Comparison of ENCODE assay signal across 1 cellular context in the genomic region with DNA sequence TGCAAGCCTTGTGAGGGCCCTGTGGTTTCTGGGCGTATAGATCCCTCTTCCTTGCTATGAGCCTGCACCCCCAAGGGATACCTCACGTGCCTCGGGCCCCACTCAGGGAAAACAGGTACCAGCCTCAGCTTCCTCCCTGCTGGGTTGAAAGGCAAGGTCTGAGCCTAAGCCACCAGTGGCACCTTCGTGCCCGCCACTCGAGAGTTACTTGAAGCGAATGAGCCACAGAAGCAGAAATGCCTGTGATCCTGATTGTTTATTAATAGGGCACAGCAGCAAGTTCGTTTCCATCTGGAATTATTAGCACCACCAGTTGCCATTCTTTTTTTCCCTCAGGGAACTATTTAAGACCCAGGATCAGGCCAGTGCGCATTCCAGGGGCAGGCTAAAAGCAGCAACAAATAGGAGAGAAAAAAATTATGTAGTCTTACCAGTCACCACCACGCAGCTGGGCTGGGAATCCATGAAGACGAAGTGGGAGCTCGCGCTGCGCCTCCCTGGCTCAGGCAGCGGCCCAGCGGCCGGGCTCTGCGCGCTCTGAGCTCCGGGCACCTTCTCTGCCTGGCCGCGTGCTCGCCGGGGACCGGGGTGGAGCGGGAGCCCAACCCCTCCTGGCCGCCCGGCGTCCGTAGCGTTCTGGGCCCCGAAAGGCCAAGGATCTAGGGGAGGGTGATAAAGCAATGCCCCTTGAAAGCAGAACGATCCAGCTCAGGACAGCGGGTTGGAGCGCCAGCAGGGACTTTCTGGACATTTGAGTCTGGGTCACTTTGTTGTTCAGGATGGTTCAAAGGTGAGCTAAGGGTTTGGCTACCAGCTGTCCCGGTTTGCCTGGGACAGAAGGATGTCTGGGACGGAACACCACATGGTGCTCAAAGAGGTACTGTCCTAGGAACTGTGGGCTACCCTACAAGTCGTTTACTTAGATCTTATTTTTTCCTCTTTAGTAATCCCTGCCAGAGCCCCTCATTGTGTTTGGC.
TF ChIP-seq lines count a peak whose summit lies in the region.

No MANE protein-coding gene starts in this region.

TF ChIP-seq in HepG2, 621 proteins besides CTCF, POLR2A, EP300 and RAD21:
- TF ChIP-seq, protein P1, sequence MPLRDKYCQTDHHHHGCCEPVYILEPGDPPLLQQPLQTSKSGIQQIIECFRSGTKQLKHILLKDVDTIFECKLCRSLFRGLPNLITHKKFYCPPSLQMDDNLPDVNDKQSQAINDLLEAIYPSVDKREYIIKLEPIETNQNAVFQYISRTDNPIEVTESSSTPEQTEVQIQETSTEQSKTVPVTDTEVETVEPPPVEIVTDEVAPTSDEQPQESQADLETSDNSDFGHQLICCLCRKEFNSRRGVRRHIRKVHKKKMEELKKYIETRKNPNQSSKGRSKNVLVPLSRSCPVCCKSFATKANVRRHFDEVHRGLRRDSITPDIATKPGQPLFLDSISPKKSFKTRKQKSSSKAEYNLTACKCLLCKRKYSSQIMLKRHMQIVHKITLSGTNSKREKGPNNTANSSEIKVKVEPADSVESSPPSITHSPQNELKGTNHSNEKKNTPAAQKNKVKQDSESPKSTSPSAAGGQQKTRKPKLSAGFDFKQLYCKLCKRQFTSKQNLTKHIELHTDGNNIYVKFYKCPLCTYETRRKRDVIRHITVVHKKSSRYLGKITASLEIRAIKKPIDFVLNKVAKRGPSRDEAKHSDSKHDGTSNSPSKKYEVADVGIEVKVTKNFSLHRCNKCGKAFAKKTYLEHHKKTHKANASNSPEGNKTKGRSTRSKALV (CRISPR knock-in tag; IDR thresholded peaks at IDR 0.05) = peak; percentile 90
- TF ChIP-seq SALL1 (CRISPR knock-in tag; IDR thresholded peaks at IDR 0.05) = 0 out of 2 replicates have a peak, but pooled peaks have one; percentile 12
- TF ChIP-seq, protein P2, sequence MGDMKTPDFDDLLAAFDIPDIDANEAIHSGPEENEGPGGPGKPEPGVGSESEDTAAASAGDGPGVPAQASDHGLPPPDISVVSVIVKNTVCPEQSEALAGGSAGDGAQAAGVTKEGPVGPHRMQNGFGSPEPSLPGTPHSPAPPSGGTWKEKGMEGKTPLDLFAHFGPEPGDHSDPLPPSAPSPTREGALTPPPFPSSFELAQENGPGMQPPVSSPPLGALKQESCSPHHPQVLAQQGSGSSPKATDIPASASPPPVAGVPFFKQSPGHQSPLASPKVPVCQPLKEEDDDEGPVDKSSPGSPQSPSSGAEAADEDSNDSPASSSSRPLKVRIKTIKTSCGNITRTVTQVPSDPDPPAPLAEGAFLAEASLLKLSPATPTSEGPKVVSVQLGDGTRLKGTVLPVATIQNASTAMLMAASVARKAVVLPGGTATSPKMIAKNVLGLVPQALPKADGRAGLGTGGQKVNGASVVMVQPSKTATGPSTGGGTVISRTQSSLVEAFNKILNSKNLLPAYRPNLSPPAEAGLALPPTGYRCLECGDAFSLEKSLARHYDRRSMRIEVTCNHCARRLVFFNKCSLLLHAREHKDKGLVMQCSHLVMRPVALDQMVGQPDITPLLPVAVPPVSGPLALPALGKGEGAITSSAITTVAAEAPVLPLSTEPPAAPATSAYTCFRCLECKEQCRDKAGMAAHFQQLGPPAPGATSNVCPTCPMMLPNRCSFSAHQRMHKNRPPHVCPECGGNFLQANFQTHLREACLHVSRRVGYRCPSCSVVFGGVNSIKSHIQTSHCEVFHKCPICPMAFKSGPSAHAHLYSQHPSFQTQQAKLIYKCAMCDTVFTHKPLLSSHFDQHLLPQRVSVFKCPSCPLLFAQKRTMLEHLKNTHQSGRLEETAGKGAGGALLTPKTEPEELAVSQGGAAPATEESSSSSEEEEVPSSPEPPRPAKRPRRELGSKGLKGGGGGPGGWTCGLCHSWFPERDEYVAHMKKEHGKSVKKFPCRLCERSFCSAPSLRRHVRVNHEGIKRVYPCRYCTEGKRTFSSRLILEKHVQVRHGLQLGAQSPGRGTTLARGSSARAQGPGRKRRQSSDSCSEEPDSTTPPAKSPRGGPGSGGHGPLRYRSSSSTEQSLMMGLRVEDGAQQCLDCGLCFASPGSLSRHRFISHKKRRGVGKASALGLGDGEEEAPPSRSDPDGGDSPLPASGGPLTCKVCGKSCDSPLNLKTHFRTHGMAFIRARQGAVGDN (CRISPR knock-in tag; IDR thresholded peaks at IDR 0.05) = peak; percentile 63
- TF ChIP-seq, protein P3, sequence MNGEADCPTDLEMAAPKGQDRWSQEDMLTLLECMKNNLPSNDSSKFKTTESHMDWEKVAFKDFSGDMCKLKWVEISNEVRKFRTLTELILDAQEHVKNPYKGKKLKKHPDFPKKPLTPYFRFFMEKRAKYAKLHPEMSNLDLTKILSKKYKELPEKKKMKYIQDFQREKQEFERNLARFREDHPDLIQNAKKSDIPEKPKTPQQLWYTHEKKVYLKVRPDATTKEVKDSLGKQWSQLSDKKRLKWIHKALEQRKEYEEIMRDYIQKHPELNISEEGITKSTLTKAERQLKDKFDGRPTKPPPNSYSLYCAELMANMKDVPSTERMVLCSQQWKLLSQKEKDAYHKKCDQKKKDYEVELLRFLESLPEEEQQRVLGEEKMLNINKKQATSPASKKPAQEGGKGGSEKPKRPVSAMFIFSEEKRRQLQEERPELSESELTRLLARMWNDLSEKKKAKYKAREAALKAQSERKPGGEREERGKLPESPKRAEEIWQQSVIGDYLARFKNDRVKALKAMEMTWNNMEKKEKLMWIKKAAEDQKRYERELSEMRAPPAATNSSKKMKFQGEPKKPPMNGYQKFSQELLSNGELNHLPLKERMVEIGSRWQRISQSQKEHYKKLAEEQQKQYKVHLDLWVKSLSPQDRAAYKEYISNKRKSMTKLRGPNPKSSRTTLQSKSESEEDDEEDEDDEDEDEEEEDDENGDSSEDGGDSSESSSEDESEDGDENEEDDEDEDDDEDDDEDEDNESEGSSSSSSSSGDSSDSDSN (CRISPR knock-in tag; IDR thresholded peaks at IDR 0.05) = 0 out of 2 replicates have a peak, but pooled peaks have one; percentile 39
